8 cellular contexts compared by ENCODE assay signal in genomic region chr3:47347217-47347801, GRCh38. TPM values are rescaled to one million over a fixed set of nuclear protein-coding genes. Genes with fewer than 3 reads are reported as not detected.
A peak's percentile ranks its signal among the peaks of the same experiment; 100 is the strongest.
DNase-seq lines count a peak whose midpoint lies in the region; ATAC-seq and TF ChIP-seq lines count a peak whose summit lies in the region.

No MANE protein-coding gene starts in this region.

- H3K36me3 ChIP-seq in esophagus (ENCODE audit: control insufficient read depth in 2 of 2, insufficient read depth in 2 of 2, low read length in 1 of 2) (peaks cover 0 to 21% of the 10 kb centered on the region in 2 donors), esophagus squamous epithelium (peaks cover 6 to 42% (median 9%) of the 10 kb centered on the region in 3 donors)

- H3K27ac ChIP-seq in esophagus (ENCODE audit: low read depth in 2 of 2, low read length in 1 of 2), result peak overlapping the region; percentile 16 to 34
- peak overlapping the region in 1 of 4 donors; percentile 16 for H3K27ac ChIP-seq in esophagus squamous epithelium
- H3K27ac ChIP-seq in caudate nucleus (ENCODE audit: low read depth, low read length), result no peak overlapping the region

- WGBS in esophagus, 2 donors, result 70 to 71% methylated on average over 4 of the region's 4 CpGs
- WGBS in esophagus squamous epithelium, 2 donors, result 45 to 77% methylated on average over 4 of the region's 4 CpGs

- H3K27me3 ChIP-seq in esophagus (ENCODE audit: control insufficient read depth in 1 of 2, insufficient read depth in 2 of 2, low read length in 2 of 2) (no peaks in the 10 kb centered on the region), esophagus squamous epithelium (no peaks in the 10 kb centered on the region)

- TF ChIP-seq CTCF in esophagus squamous epithelium (IDR thresholded peaks at IDR 0.05), result no peak

- intact Hi-C loops in esophagus squamous epithelium (cut with DNase I), result no loop called here

- ATAC-seq in GM19452 (IDR thresholded peaks at IDR 0.05; ENCODE audit: unreplicated experiment), result peak; percentile 75

- H3K4me1 ChIP-seq in esophagus (ENCODE audit: control insufficient read depth in 2 of 2, insufficient read depth in 2 of 2, low read length in 1 of 2) (peaks cover 0 to 3% of the 10 kb centered on the region in 2 donors), esophagus squamous epithelium (peaks cover 0 to 6% (median 0%) of the 10 kb centered on the region in 3 donors)

- no peak for TF ChIP-seq POLR2A in esophagus squamous epithelium (IDR thresholded peaks at IDR 0.05)

- peak overlapping the region; percentile 8 to 90 (median 82) for H3K27ac Mint-ChIP-seq in IgD-negative memory B cell

- no peaks in the 10 kb centered on the region for H3K9me3 Mint-ChIP-seq in IgD-negative memory B cell

- no peaks in the 10 kb centered on the region for H3K27me3 Mint-ChIP-seq in IgD-negative memory B cell

- no peaks in the 10 kb centered on the region for H3K9me3 ChIP-seq in esophagus (ENCODE audit: control insufficient read depth in 2 of 2, insufficient read depth in 1 of 2, low read depth in 1 of 2, low read length in 1 of 2)
- no peaks in the 10 kb centered on the region for H3K9me3 ChIP-seq in esophagus squamous epithelium

- no peak overlapping the region for H3K4me3 ChIP-seq in esophagus (ENCODE audit: low read depth in 1 of 2, low read length in 2 of 2)
- no peak overlapping the region for H3K4me3 ChIP-seq in esophagus squamous epithelium

- peak overlapping the region; percentile 1 to 83 (median 62) for H3K4me3 Mint-ChIP-seq in IgD-negative memory B cell

- peak; percentile 83 for DNase-seq in AG20443 (ENCODE audit: low spot score)
- no peak for DNase-seq in esophagus squamous epithelium (lab: John Stamatoyannopoulos, UW)
- no peak for DNase-seq in cerebellar cortex (ENCODE audit: low spot score)
- DNase-seq in NCI-H1092 treated with DMSO at 0.1 percent for 48 hours (lab: John Stamatoyannopoulos, UW), result no peak
- no peak for DNase-seq in caudate nucleus (lab: John Stamatoyannopoulos, UW)

- H3K36me3 Mint-ChIP-seq in IgD-negative memory B cell, result peaks cover 4% of the 10 kb centered on the region

- H3K4me1 Mint-ChIP-seq in IgD-negative memory B cell, result peaks cover 27 to 39% (median 32%) of the 10 kb centered on the region in 3 donors

RNA-seq across cellular contexts. Expression of gene PTPN23, which starts 33.5 kb away (rescaled TPM):
- polyA plus RNA-seq in IgD-negative memory B cell (5.0 TPM), esophagus (10 to 100 TPM; 12.2 to 26.7 TPM)
- total RNA-seq in esophagus squamous epithelium, result 100 to 1,000 TPM in 1 of 4 donors, 10 to 100 TPM in 3; 10.5 to 134 (median 24.4) TPM
